Comparison of ENCODE assay signal across 31 cellular contexts in the genomic region with DNA sequence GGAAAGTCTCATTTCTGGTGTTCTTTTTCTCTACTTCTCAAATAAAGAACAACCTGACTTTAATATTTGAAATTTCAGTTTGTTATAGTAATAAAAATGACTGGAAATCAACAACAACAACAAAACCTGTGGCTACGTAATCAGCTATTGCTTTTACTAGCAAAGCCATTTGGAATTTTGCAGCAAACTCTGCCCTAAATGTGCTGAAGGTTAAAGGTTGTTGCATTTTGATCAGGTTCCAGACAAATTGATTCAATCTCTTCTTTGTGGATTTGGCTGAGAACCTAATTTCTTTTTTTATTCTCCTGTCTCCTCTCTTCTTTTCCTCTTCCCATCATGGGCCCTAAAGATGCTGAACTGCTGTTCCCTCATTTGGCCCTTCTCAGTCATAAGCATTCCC.
"Had no signal": no experiment of that assay in that cellular context is flagged by ENCODE, and none has a peak within 500 bp of the region (broad histone marks: within the 10 kb centered on the region; RNA-seq: fewer than 3 reads in every experiment).

No MANE protein-coding gene starts in this region.

- H3K4me3 ChIP-seq: coronary artery, esophagus squamous epithelium, heart right ventricle, lung, ovary, smooth muscle cell, suprapubic skin, transverse colon, upper lobe of right lung, uterus had no signal

- H3K36me3 Mint-ChIP-seq: mesothelial cell of epicardium; naive thymus-derived CD4-positive, alpha-beta T cell had no signal

- H3K9me3 Mint-ChIP-seq: mesothelial cell of epicardium, nephron had no signal

- H3K27me3 Mint-ChIP-seq: naive thymus-derived CD4-positive, alpha-beta T cell; stimulated activated naive CD8-positive, alpha-beta T cell treated with anti-CD3 and anti-CD28 coated beads, Interleukin-15, amount 100 ng/mL, for 72 hours had no signal

- ATAC-seq: heart right ventricle; left colon; left ventricle myocardium superior; naive thymus-derived CD4-positive, alpha-beta T cell; sciatic nerve; stimulated activated naive CD8-positive, alpha-beta T cell treated with anti-CD3 and anti-CD28 coated beads, Interleukin-15, amount 100 ng/mL, for 72 hours; upper lobe of right lung had no signal

- H3K4me1 ChIP-seq: esophagus squamous epithelium, heart right ventricle, suprapubic skin, transverse colon, upper lobe of right lung, uterus had no signal

- H3K27ac Mint-ChIP-seq: mesothelial cell of epicardium; naive thymus-derived CD4-positive, alpha-beta T cell; nephron; stimulated activated naive CD8-positive, alpha-beta T cell treated with anti-CD3 and anti-CD28 coated beads, Interleukin-15, amount 100 ng/mL, for 72 hours had no signal

- H3K4me1 Mint-ChIP-seq: nephron; stimulated activated naive CD8-positive, alpha-beta T cell treated with anti-CD3 and anti-CD28 coated beads, Interleukin-15, amount 100 ng/mL, for 72 hours had no signal

- H3K27me3 ChIP-seq: esophagus squamous epithelium, heart right ventricle, ovary, suprapubic skin, transverse colon, upper lobe of right lung, uterus had no signal

- H3K36me3 ChIP-seq: esophagus squamous epithelium, heart right ventricle, ovary, suprapubic skin, transverse colon, upper lobe of right lung, uterus had no signal

- H3K4me2 ChIP-seq: smooth muscle cell had no signal

- H3K27ac ChIP-seq: coronary artery, esophagus squamous epithelium, heart right ventricle, ovary, suprapubic skin, transverse colon, upper lobe of right lung, uterus had no signal

- DNase-seq: dermis blood vessel endothelial cell; effector memory CD4-positive, alpha-beta T cell; erythroblast; esophagus squamous epithelium; foreskin melanocyte; glutamatergic neuron; heart right ventricle; hippocampal formation; left colon; left ventricle myocardium superior; mesenchymal stem cell; naive thymus-derived CD4-positive, alpha-beta T cell; occipital lobe; ovary; retina; stimulated activated CD4-positive, alpha-beta T cell treated with anti-CD3 and anti-CD28 coated beads, Interleukin-12 subunit alpha, Interleukin-12 subunit beta, amount 100 ng/mL, for 4 hours; stimulated activated CD4-positive, alpha-beta T cell treated with anti-CD3 and anti-CD28 coated beads, Interleukin-1b, Interleukin-23, amount 100 ng/mL, for 48 hours; stimulated activated CD4-positive, alpha-beta T cell treated with anti-CD3 and anti-CD28 coated beads, Interleukin-4, amount 100 ng/mL, for 1 hour; stimulated activated CD8-positive, alpha-beta memory T cell treated with anti-CD3 and anti-CD28 coated beads, Interleukin-4, amount 100 ng/mL, for 48 hours; stimulated activated naive CD4-positive, alpha-beta T cell; stimulated activated naive CD8-positive, alpha-beta T cell treated with anti-CD3 and anti-CD28 coated beads, Interleukin-15, amount 100 ng/mL, for 72 hours; transverse colon; upper lobe of right lung; uterus had no signal

- H3K4me3 Mint-ChIP-seq: mesothelial cell of epicardium; naive thymus-derived CD4-positive, alpha-beta T cell; nephron; stimulated activated naive CD8-positive, alpha-beta T cell treated with anti-CD3 and anti-CD28 coated beads, Interleukin-15, amount 100 ng/mL, for 72 hours had no signal
